In genomic region chr14:65230287-65230728, GRCh38 we compare ENCODE assay signal across 8 cellular contexts.
DNase-seq lines count a peak whose midpoint lies in the region; ATAC-seq and TF ChIP-seq lines count a peak whose summit lies in the region.

No MANE protein-coding gene starts in this region.

- peaks cover 5% of the 10 kb centered on the region for H3K4me1 ChIP-seq in CD8-positive, alpha-beta T cell (ENCODE audit: insufficient read depth, low read length)
- H3K4me1 ChIP-seq in smooth muscle cell (ENCODE audit: low read depth) = peaks cover 40% of the 10 kb centered on the region

- H3K9me3 Mint-ChIP-seq in CD8-positive, alpha-beta T cell = no peaks in the 10 kb centered on the region
- no peaks in the 10 kb centered on the region for H3K9me3 Mint-ChIP-seq in immature natural killer cell

- no peaks in the 10 kb centered on the region for H3K27me3 Mint-ChIP-seq in CD8-positive, alpha-beta T cell (ENCODE audit: low read depth)
- peaks cover 0 to 4% (median 0%) of the 10 kb centered on the region in 3 donors for H3K27me3 Mint-ChIP-seq in immature natural killer cell (ENCODE audit: low read depth in 3 of 3)

- no peaks in the 10 kb centered on the region for H3K79me2 ChIP-seq in smooth muscle cell (ENCODE audit: low read depth)

- peak overlapping the region; percentile 82 for H3K4me2 ChIP-seq in smooth muscle cell

- H4K20me1 ChIP-seq in smooth muscle cell (ENCODE audit: low read depth) = no peaks in the 10 kb centered on the region

- CTCF ChIA-PET in CD8-positive, alpha-beta T cell (lab: Charles Lee) = interaction anchor here (1.0 kb wide), 1 partner anchor 182 kb away, joined by 5 read pairs; the partner anchor contains the start of gene FUT8

- 53% methylated on average over 10 of the region's 10 CpGs for WGBS in smooth muscle cell (ENCODE audit: low lambda C conversion rate)

- peak overlapping the region; percentile 81 for H2AFZ ChIP-seq in smooth muscle cell (ENCODE audit: low read depth)

- H3K27me3 ChIP-seq in CD8-positive, alpha-beta T cell (ENCODE audit: insufficient read depth, low read length) = no peaks in the 10 kb centered on the region
- no peaks in the 10 kb centered on the region for H3K27me3 ChIP-seq in smooth muscle cell (ENCODE audit: low read depth)

- no peaks in the 10 kb centered on the region for H3K36me3 ChIP-seq in CD8-positive, alpha-beta T cell (ENCODE audit: insufficient read depth, low read length)
- H3K36me3 ChIP-seq in smooth muscle cell (ENCODE audit: low read depth) = no peaks in the 10 kb centered on the region

- no peak for ATAC-seq in CD8-positive, alpha-beta T cell

- no peak for DNase-seq in CD8-positive, alpha-beta T cell
- DNase-seq in NCI-H2029 (lab: John Stamatoyannopoulos, UW) (peak; percentile 71), amniotic epithelial cell (ENCODE audit: low read depth) (peak; percentile 23), immature natural killer cell (no peak), smooth muscle cell (lab: John Stamatoyannopoulos, UW; ENCODE audit: unreplicated experiment) (no peak), D341Med (ENCODE audit: low spot score) (no peak), CD1c-positive myeloid dendritic cell (ENCODE audit: extremely low spot score) (no peak), HK-2 (ENCODE audit: unreplicated experiment) (no peak)

- H3K4me1 Mint-ChIP-seq in CD8-positive, alpha-beta T cell (ENCODE audit: low read depth) = peaks cover 27% of the 10 kb centered on the region
- H3K4me1 Mint-ChIP-seq in immature natural killer cell = peaks cover 16 to 31% of the 10 kb centered on the region in 2 donors

- TF ChIP-seq CTCF in CD8-positive, alpha-beta T cell (IDR thresholded peaks at IDR 0.05) = no peak
- TF ChIP-seq CTCF in smooth muscle cell (IDR thresholded peaks at IDR 0.05; ENCODE audit: borderline replicate concordance, insufficient read depth, poor library complexity, severe bottlenecking) = no peak

- POLR2A ChIA-PET in CD8-positive, alpha-beta T cell (lab: Charles Lee) = interaction anchor here (1.5 to 3.6 kb wide), 2 partner anchors 182 to 244 kb away, joined by 3 to 13 read pairs; partner anchors contain the start of gene FUT8

- H3K4me3 Mint-ChIP-seq in CD8-positive, alpha-beta T cell = peak overlapping the region; percentile 87
- peak overlapping the region; percentile 87 to 95 (median 93) for H3K4me3 Mint-ChIP-seq in immature natural killer cell

- no peaks in the 10 kb centered on the region for H3K36me3 Mint-ChIP-seq in CD8-positive, alpha-beta T cell
- H3K36me3 Mint-ChIP-seq in immature natural killer cell = peaks cover 0 to 4% (median 0%) of the 10 kb centered on the region in 3 donors

- no peak overlapping the region for H3K27ac ChIP-seq in CD8-positive, alpha-beta T cell (ENCODE audit: low read depth, low read length)
- no peak overlapping the region for H3K27ac ChIP-seq in smooth muscle cell (ENCODE audit: low read depth)

- intact Hi-C loops in CD8-positive, alpha-beta T cell (cut with DNase I, micrococcal nuclease) = no loop called here

- H3K4me3 ChIP-seq in CD8-positive, alpha-beta T cell (ENCODE audit: low read depth, low read length) = peak overlapping the region; percentile 58
- H3K4me3 ChIP-seq in smooth muscle cell = peak overlapping the region; percentile 37

- H3K9me3 ChIP-seq in CD8-positive, alpha-beta T cell (ENCODE audit: low read length) = no peaks in the 10 kb centered on the region
- no peaks in the 10 kb centered on the region for H3K9me3 ChIP-seq in smooth muscle cell (replicated peaks; ENCODE audit: low read depth)

- H3K27ac Mint-ChIP-seq in CD8-positive, alpha-beta T cell = peak overlapping the region; percentile 93
- peak overlapping the region; percentile 91 to 96 (median 93) for H3K27ac Mint-ChIP-seq in immature natural killer cell

- H3F3A ChIP-seq in smooth muscle cell (ENCODE audit: low read depth) = peaks cover 3% of the 10 kb centered on the region

- H3K9ac ChIP-seq in smooth muscle cell (ENCODE audit: low read depth) = no peak overlapping the region

Comparison
In these comparisons a context has a peak if more than half of its experiments do, and no peak if none do; other contexts are left out.
1. DNase-seq: peak in NCI-H2029 (single experiment) and amniotic epithelial cell (single experiment); none in CD8-positive, alpha-beta T cell (0 of 7), immature natural killer cell (0 of 3), smooth muscle cell (single experiment), D341Med (single experiment), CD1c-positive myeloid dendritic cell (single experiment) and HK-2 (single experiment).